8 cellular contexts compared by ENCODE assay signal in genomic region chr5:68343421-68343826, GRCh38.
DNase-seq lines count a peak whose midpoint lies in the region; ATAC-seq and TF ChIP-seq lines count a peak whose summit lies in the region.

No MANE protein-coding gene starts in this region.

- no peaks in the 10 kb centered on the region for H3K9me3 Mint-ChIP-seq in MCF 10A (ENCODE audit: unreplicated experiment)

- H3K27ac Mint-ChIP-seq in MCF 10A (ENCODE audit: low read depth, unreplicated experiment): peak overlapping the region; percentile 94

- no peak overlapping the region for H3K4me3 Mint-ChIP-seq in MCF 10A (ENCODE audit: unreplicated experiment)

- no peak overlapping the region for H3K4me3 ChIP-seq in AG10803 (ENCODE audit: low read length)

- CTCF ChIA-PET in MCF 10A (lab: Yijun Ruan, JAX): interaction anchor here (0.5 to 2.0 kb wide), 8 partner anchors 9 to 822 kb away, joined by 3 to 12 read pairs (median 4); no protein-coding TSS in a partner anchor

- DNase-seq in AG10803 (ENCODE audit: low read depth) (peak; percentile 80), MCF 10A (ENCODE audit: unreplicated experiment) (peak; percentile 97), middle frontal gyrus (ENCODE audit: extremely low spot score, low spot score) (peak; percentile 46), UCSD-AML1 (lab: John Stamatoyannopoulos, UW; ENCODE audit: unreplicated experiment) (no peak), NCI-H510A treated with DMSO at 0.1 percent for 48 hours (lab: John Stamatoyannopoulos, UW) (no peak), DMS153 (lab: John Stamatoyannopoulos, UW) (no peak)

- peaks cover 38% of the 10 kb centered on the region for H3K4me1 Mint-ChIP-seq in MCF 10A (ENCODE audit: insufficient read depth, unreplicated experiment)

- POLR2A ChIA-PET in MCF 10A (lab: Yijun Ruan, JAX): interaction anchor here (0.5 to 2.6 kb wide), 14 partner anchors 10 to 113 kb away, joined by 3 to 9 read pairs (median 4); no protein-coding TSS in a partner anchor

- peak; percentile 57 for ATAC-seq in GM19328 (IDR thresholded peaks at IDR 0.05; ENCODE audit: unreplicated experiment)
- peak; percentile 58 for ATAC-seq in HG03520 (IDR thresholded peaks at IDR 0.05; ENCODE audit: unreplicated experiment)

- H3K36me3 Mint-ChIP-seq in MCF 10A (ENCODE audit: insufficient read depth, unreplicated experiment): no peaks in the 10 kb centered on the region

- intact Hi-C loops in MCF 10A (cut with micrococcal nuclease): loop anchor here (1.0 kb wide), 1 partner anchor 9 kb away; no protein-coding TSS in a partner anchor

- no TSS peak for BruUV-seq in MCF 10A (replicated peaks; lab: Mats Ljungman, UMichigan)

- H3K27me3 Mint-ChIP-seq in MCF 10A (ENCODE audit: insufficient read depth, unreplicated experiment): no peaks in the 10 kb centered on the region

- TF ChIP-seq CTCF in AG10803 (conservative IDR thresholded peaks at IDR 0.05; ENCODE audit: low read length): no peak
- TF ChIP-seq CTCF in MCF 10A (IDR thresholded peaks at IDR 0.05; ENCODE audit: unreplicated experiment): no peak

Comparison
In these comparisons a context has a peak if more than half of its experiments do, and no peak if none do; other contexts are left out.
1. DNase-seq: peak in AG10803 (single experiment), MCF 10A (single experiment) and middle frontal gyrus (single experiment); none in UCSD-AML1 (single experiment), NCI-H510A treated with DMSO at 0.1 percent for 48 hours (single experiment) and DMS153 (single experiment).